Comparison of ENCODE assay signal across 18 cellular contexts in the genomic region with DNA sequence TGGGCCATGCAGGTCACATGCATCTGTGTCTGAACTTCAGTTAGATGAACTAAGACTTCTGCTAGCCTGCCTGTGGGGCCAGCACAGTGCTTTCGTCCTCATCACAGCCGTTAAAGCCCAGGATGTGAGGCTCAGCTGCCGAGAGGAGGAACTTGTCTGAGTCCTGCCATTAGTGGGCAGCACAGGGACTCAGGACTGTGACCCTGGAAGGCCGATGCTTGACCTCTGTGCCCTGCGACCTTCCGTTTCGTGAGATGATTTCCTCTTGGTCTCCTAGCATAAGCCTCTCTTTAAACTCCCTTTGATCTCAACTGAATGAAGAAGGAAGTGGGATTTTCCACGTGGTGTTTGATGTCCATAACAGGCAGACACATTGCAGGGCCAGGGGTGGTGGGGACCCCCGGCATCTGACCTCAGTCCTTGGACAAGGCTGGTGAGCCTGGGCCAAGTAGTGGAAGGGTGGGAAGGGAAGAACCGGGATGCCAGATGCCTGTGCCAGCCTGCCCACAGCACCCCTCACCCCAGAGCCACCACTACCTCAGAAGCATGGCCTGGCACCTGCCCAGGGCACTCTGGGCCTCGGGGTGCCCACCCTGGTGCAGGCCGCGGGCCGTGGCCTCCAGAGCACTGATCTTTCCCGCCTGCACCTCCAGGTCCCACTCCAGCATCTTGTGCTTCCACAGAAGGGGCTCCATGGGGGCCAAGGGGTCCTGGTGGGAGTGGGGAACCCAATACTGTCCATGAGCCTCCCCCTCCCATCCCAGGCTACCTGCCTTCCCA. TPM values are rescaled to one million over a fixed set of nuclear protein-coding genes. Genes with fewer than 3 reads are reported as not detected.
A peak's percentile ranks its signal among the peaks of the same experiment; 100 is the strongest.
DNase-seq lines count a peak whose midpoint lies in the region; ATAC-seq and TF ChIP-seq lines count a peak whose summit lies in the region.
"Had no signal": no experiment of that assay in that cellular context is flagged by ENCODE, and none has a peak within 500 bp of the region (broad histone marks: within the 10 kb centered on the region; RNA-seq: fewer than 3 reads in every experiment).

No MANE protein-coding gene starts in this region.

- H3K4me1 ChIP-seq in Loucy (ENCODE audit: insufficient read depth, low read length, poor library complexity, severe bottlenecking) (peaks cover 27% of the 10 kb centered on the region), mesendoderm (ENCODE audit: control insufficient read depth, low read depth, low read length) (no peaks in the 10 kb centered on the region)
- H3K4me1 ChIP-seq: esophagus muscularis mucosa, parathyroid adenoma, uterus had no signal

- no peak overlapping the region for H3K4ac ChIP-seq in mesendoderm (ENCODE audit: low read depth, low read length)

- no peak overlapping the region for H2BK5ac ChIP-seq in mesendoderm (ENCODE audit: low read length)

- H3K4me3 ChIP-seq in Loucy (ENCODE audit: low read length, poor library complexity, severe bottlenecking) = no peak overlapping the region
- H3K4me3 ChIP-seq in brain microvascular endothelial cell (ENCODE audit: low read depth, low read length) = no peak overlapping the region
- H3K4me3 ChIP-seq in mesendoderm (ENCODE audit: low read length) = no peak overlapping the region
- H3K4me3 ChIP-seq: coronary artery, esophagus muscularis mucosa, uterus had no signal

- peaks cover 4% of the 10 kb centered on the region for H3K9me3 Mint-ChIP-seq in glutamatergic neuron (ENCODE audit: unreplicated experiment)
- H3K9me3 Mint-ChIP-seq in activated CD8-positive, alpha-beta memory T cell treated with anti-CD3 and anti-CD28 coated beads, Interleukin-2, amount 10 ng/mL, durations not matched to agents 7 days and 5 days (ENCODE audit: low read depth) = no peaks in the 10 kb centered on the region
- H3K9me3 Mint-ChIP-seq: stimulated activated naive CD8-positive, alpha-beta T cell treated with anti-CD3 and anti-CD28 coated beads, Interleukin-15, Interleukin-2, amounts not matched to agents 100 ng/mL and 50 ng/mL, for 24 hours had no signal

- no peak overlapping the region for H4K5ac ChIP-seq in mesendoderm (ENCODE audit: low read length)

- no peak overlapping the region for H3K18ac ChIP-seq in mesendoderm (ENCODE audit: low read length)

- H4K20me1 ChIP-seq in Loucy (ENCODE audit: insufficient read depth, low read length, poor library complexity, severe bottlenecking) = no peaks in the 10 kb centered on the region

- no peaks in the 10 kb centered on the region for H3K4me1 Mint-ChIP-seq in glutamatergic neuron (ENCODE audit: low read depth, unreplicated experiment)
- H3K4me1 Mint-ChIP-seq in activated CD8-positive, alpha-beta memory T cell treated with anti-CD3 and anti-CD28 coated beads, Interleukin-2, amount 10 ng/mL, durations not matched to agents 7 days and 5 days = peaks cover 8% of the 10 kb centered on the region

- no peaks in the 10 kb centered on the region for H3K9me2 ChIP-seq in Loucy (replicated peaks; ENCODE audit: low read depth, low read length)

- no peak for ATAC-seq in HG03469 (IDR thresholded peaks at IDR 0.05; ENCODE audit: unreplicated experiment)
- no peak for ATAC-seq in activated CD8-positive, alpha-beta memory T cell treated with anti-CD3 and anti-CD28 coated beads, Interleukin-2, amount 10 ng/mL, durations not matched to agents 7 days and 5 days

- WGBS in mesendoderm (ENCODE audit: extremely low coverage, insufficient coverage, low lambda C conversion rate) = no CpG with 5 or more reads among the region's 15 CpGs

- peaks cover 8% of the 10 kb centered on the region for H3K27me3 Mint-ChIP-seq in glutamatergic neuron (ENCODE audit: unreplicated experiment)
- H3K27me3 Mint-ChIP-seq in activated CD8-positive, alpha-beta memory T cell treated with anti-CD3 and anti-CD28 coated beads, Interleukin-2, amount 10 ng/mL, durations not matched to agents 7 days and 5 days = no peaks in the 10 kb centered on the region
- H3K27me3 Mint-ChIP-seq: stimulated activated naive CD8-positive, alpha-beta T cell treated with anti-CD3 and anti-CD28 coated beads, Interleukin-15, Interleukin-2, amounts not matched to agents 100 ng/mL and 50 ng/mL, for 24 hours had no signal

- H3K9ac ChIP-seq in Loucy (ENCODE audit: low read depth, low read length, poor library complexity, severe bottlenecking) (no peak overlapping the region), mesendoderm (ENCODE audit: low read length) (no peak overlapping the region)
- H3K9ac ChIP-seq: parathyroid adenoma had no signal

- no peak overlapping the region for H3K23ac ChIP-seq in mesendoderm (ENCODE audit: low read length)

- peak; percentile 28 for TF ChIP-seq CTCF in Loucy (conservative IDR thresholded peaks at IDR 0.05; ENCODE audit: low read length)
- TF ChIP-seq CTCF in brain microvascular endothelial cell (IDR thresholded peaks at IDR 0.05; ENCODE audit: low read depth, low read length, missing control alignments) = peak; percentile 35
- no peak for TF ChIP-seq CTCF in glutamatergic neuron (IDR thresholded peaks at IDR 0.05; ENCODE audit: partially characterized antibody, unreplicated experiment)

- peak; percentile 38 for DNase-seq in CMK (ENCODE audit: low read depth)
- DNase-seq in brain microvascular endothelial cell = no peak
- DNase-seq in mesendoderm = peak; percentile 27
- no peak for DNase-seq in NCI-H1694 (lab: John Stamatoyannopoulos, UW)
- DNase-seq in glutamatergic neuron = no peak
- no peak for DNase-seq in activated CD8-positive, alpha-beta memory T cell treated with anti-CD3 and anti-CD28 coated beads, Interleukin-2, amount 10 ng/mL, durations not matched to agents 7 days and 5 days
- DNase-seq: aorta, kidney glomerular epithelial cell, NCI-H1417 treated with DMSO at 0.1 percent for 48 hours, NCI-H226 had no signal

- H3K36me3 Mint-ChIP-seq in glutamatergic neuron (ENCODE audit: unreplicated experiment) = no peaks in the 10 kb centered on the region
- H3K36me3 Mint-ChIP-seq in activated CD8-positive, alpha-beta memory T cell treated with anti-CD3 and anti-CD28 coated beads, Interleukin-2, amount 10 ng/mL, durations not matched to agents 7 days and 5 days = no peaks in the 10 kb centered on the region

- no peak overlapping the region for H4K8ac ChIP-seq in mesendoderm (ENCODE audit: low read depth, low read length)

- H3K4me3 Mint-ChIP-seq in glutamatergic neuron (ENCODE audit: unreplicated experiment) = no peak overlapping the region
- no peak overlapping the region for H3K4me3 Mint-ChIP-seq in activated CD8-positive, alpha-beta memory T cell treated with anti-CD3 and anti-CD28 coated beads, Interleukin-2, amount 10 ng/mL, durations not matched to agents 7 days and 5 days
- H3K4me3 Mint-ChIP-seq: stimulated activated naive CD8-positive, alpha-beta T cell treated with anti-CD3 and anti-CD28 coated beads, Interleukin-15, Interleukin-2, amounts not matched to agents 100 ng/mL and 50 ng/mL, for 24 hours had no signal

- H3F3A ChIP-seq in Loucy (ENCODE audit: low read depth) = no peaks in the 10 kb centered on the region

- H3K36me3 ChIP-seq in Loucy (ENCODE audit: insufficient read depth, low read length) (no peaks in the 10 kb centered on the region), brain microvascular endothelial cell (replicated peaks) (no peaks in the 10 kb centered on the region), mesendoderm (ENCODE audit: control insufficient read depth, insufficient read depth, low read length) (no peaks in the 10 kb centered on the region)
- H3K36me3 ChIP-seq: esophagus muscularis mucosa, uterus had no signal

- H3K79me1 ChIP-seq in mesendoderm (ENCODE audit: low read length) = no peaks in the 10 kb centered on the region

- in situ Hi-C loops in brain microvascular endothelial cell (cut with HindIII; ENCODE audit: low pct_ligation_motif_present, low sequenced_read_pairs) = no loop called here

- H2AK5ac ChIP-seq in mesendoderm (ENCODE audit: low read length) = no peak overlapping the region

- no peak overlapping the region for H2BK15ac ChIP-seq in mesendoderm (replicated peaks; ENCODE audit: low read depth)

- H3K27ac Mint-ChIP-seq in glutamatergic neuron (ENCODE audit: unreplicated experiment) = no peak overlapping the region
- H3K27ac Mint-ChIP-seq in activated CD8-positive, alpha-beta memory T cell treated with anti-CD3 and anti-CD28 coated beads, Interleukin-2, amount 10 ng/mL, durations not matched to agents 7 days and 5 days = no peak overlapping the region
- H3K27ac Mint-ChIP-seq: stimulated activated naive CD8-positive, alpha-beta T cell treated with anti-CD3 and anti-CD28 coated beads, Interleukin-15, Interleukin-2, amounts not matched to agents 100 ng/mL and 50 ng/mL, for 24 hours had no signal

- H2AFZ ChIP-seq in Loucy (ENCODE audit: low read length) = no peak overlapping the region
- H2AFZ ChIP-seq: parathyroid adenoma had no signal

- no peaks in the 10 kb centered on the region for H3K27me3 ChIP-seq in Loucy (ENCODE audit: insufficient read depth, low read length, poor library complexity, severe bottlenecking)
- H3K27me3 ChIP-seq in brain microvascular endothelial cell (replicated peaks) = no peaks in the 10 kb centered on the region
- no peaks in the 10 kb centered on the region for H3K27me3 ChIP-seq in mesendoderm (ENCODE audit: insufficient read depth, low read length, poor library complexity)
- H3K27me3 ChIP-seq: uterus had no signal

- no peak overlapping the region for H3K27ac ChIP-seq in brain microvascular endothelial cell
- no peak overlapping the region for H3K27ac ChIP-seq in mesendoderm (ENCODE audit: low read depth, low read length)
- H3K27ac ChIP-seq: coronary artery, esophagus muscularis mucosa, HL-60, parathyroid adenoma, uterus had no signal

- CTCF ChIA-PET in activated CD8-positive, alpha-beta memory T cell treated with anti-CD3 and anti-CD28 coated beads, Interleukin-2, amount 10 ng/mL, durations not matched to agents 7 days and 5 days (lab: Charles Lee) = no interaction called here

- no peaks in the 10 kb centered on the region for H3K79me2 ChIP-seq in Loucy (ENCODE audit: insufficient read depth, low read length)
- no peaks in the 10 kb centered on the region for H3K79me2 ChIP-seq in mesendoderm (ENCODE audit: control insufficient read depth, insufficient read depth, low read length)
- H3K79me2 ChIP-seq: parathyroid adenoma had no signal

- no peaks in the 10 kb centered on the region for H3K9me3 ChIP-seq in Loucy (ENCODE audit: insufficient read depth, low read depth, low read length)
- H3K9me3 ChIP-seq: esophagus muscularis mucosa, uterus had no signal

- H3K4me2 ChIP-seq in Loucy (ENCODE audit: low read depth, low read length, poor library complexity, severe bottlenecking) = no peak overlapping the region
- H3K4me2 ChIP-seq in mesendoderm (ENCODE audit: low read length) = no peak overlapping the region

- no peak overlapping the region for H2BK120ac ChIP-seq in mesendoderm (ENCODE audit: low read depth, low read length)

- H3K56ac ChIP-seq in mesendoderm (ENCODE audit: low read length) = no peak overlapping the region

RNA-seq across cellular contexts. Expression of gene PLA2G4B, which starts 21.6 kb away (rescaled TPM):
- polyA plus RNA-seq in mesendoderm (2013, experiment 1 of 2) = 4.7 TPM
- 3.4 TPM for polyA plus RNA-seq in mesendoderm (2013, experiment 2 of 2)
- total RNA-seq in glutamatergic neuron (ENCODE audit: unreplicated experiment) = 17.9 TPM
- 1 to 10 TPM; 2.8 to 7.7 TPM for total RNA-seq in activated CD8-positive, alpha-beta memory T cell treated with anti-CD3 and anti-CD28 coated beads, Interleukin-2, amount 10 ng/mL, durations not matched to agents 7 days and 5 days

RNA-seq across cellular contexts. Expression of gene JMJD7, which starts 32.3 kb away (rescaled TPM):
- polyA plus RNA-seq in mesendoderm (2013, experiment 1 of 2) = 5.6 TPM
- 6.4 TPM for polyA plus RNA-seq in mesendoderm (2013, experiment 2 of 2)
- 26.6 TPM for total RNA-seq in glutamatergic neuron (ENCODE audit: unreplicated experiment)
- 10 to 100 TPM; 12.0 to 21.9 TPM for total RNA-seq in activated CD8-positive, alpha-beta memory T cell treated with anti-CD3 and anti-CD28 coated beads, Interleukin-2, amount 10 ng/mL, durations not matched to agents 7 days and 5 days

RNA-seq across cellular contexts. Expression of gene SPTBN5, which starts 33.6 kb away (rescaled TPM):
- 0.13 TPM for polyA plus RNA-seq in mesendoderm (2013, experiment 1 of 2)
- polyA plus RNA-seq in mesendoderm (2013, experiment 2 of 2) = 0.15 TPM
- total RNA-seq in glutamatergic neuron (ENCODE audit: unreplicated experiment) = 0.32 TPM
- under 1 TPM; 0.54 to 0.91 TPM for total RNA-seq in activated CD8-positive, alpha-beta memory T cell treated with anti-CD3 and anti-CD28 coated beads, Interleukin-2, amount 10 ng/mL, durations not matched to agents 7 days and 5 days

Comparison
In these comparisons a context has a peak if more than half of its experiments do, and no peak if none do; other contexts are left out.
1. DNase-seq: peak in CMK (single experiment) and mesendoderm (single experiment); none in brain microvascular endothelial cell (single experiment), NCI-H1694 (single experiment), glutamatergic neuron (single experiment) and activated CD8-positive, alpha-beta memory T cell treated with anti-CD3 and anti-CD28 coated beads, Interleukin-2, amount 10 ng/mL, durations not matched to agents 7 days and 5 days (single experiment).